Comparison of ENCODE assay signal across 13 cellular contexts in the genomic region with DNA sequence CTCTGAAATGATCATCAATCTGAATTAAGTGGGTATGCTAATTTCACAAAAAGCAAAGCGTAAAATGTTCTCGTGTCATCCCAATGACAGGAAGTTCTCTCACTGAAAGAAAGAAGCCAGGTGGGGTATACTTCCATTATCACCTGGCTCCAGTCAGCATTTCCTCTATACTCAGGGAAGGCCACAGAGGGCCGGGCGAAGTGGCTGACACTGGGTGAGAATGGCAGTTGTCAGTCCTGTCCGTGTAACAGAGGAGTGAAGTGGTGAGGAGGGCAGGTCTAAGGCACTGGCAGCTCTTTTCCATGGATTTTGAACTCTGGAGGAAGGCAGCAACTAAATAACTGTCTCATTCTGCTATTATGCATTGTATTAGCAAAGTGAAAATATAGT.
DNase-seq lines count a peak whose midpoint lies in the region; ATAC-seq, FAIRE-seq and TF ChIP-seq lines count a peak whose summit lies in the region.
"Had no signal": no experiment of that assay in that cellular context is flagged by ENCODE, and none has a peak within 500 bp of the region (broad histone marks: within the 10 kb centered on the region; RNA-seq: fewer than 3 reads in every experiment).

No MANE protein-coding gene starts in this region.

- no peak for TF ChIP-seq POLR2A in suprapubic skin (IDR thresholded peaks at IDR 0.05)

- CTCF ChIA-PET in activated CD4-positive, alpha-beta T cell treated with anti-CD3 and anti-CD28 coated beads, Interleukin-2, amount 10 ng/mL, durations not matched to agents 7 days and 5 days (lab: Charles Lee): interaction anchor here (0.8 to 2.4 kb wide), 3 partner anchors 13 to 24 kb away, joined by 3 to 13 read pairs (median 3); no protein-coding TSS in a partner anchor

- no peaks in the 10 kb centered on the region for H4K20me1 ChIP-seq in keratinocyte (ENCODE audit: control insufficient read depth, extremely low read depth, insufficient read depth, low read length)

- H3K27me3 ChIP-seq in keratinocyte (ENCODE audit: control insufficient read depth, extremely low read depth, insufficient read depth, low read length) (no peaks in the 10 kb centered on the region), suprapubic skin (no peaks in the 10 kb centered on the region)

- H3K9me3 ChIP-seq in keratinocyte (ENCODE audit: control insufficient read depth, low read depth, low read length): no peaks in the 10 kb centered on the region
- H3K9me3 ChIP-seq in suprapubic skin: no peaks in the 10 kb centered on the region
- H3K9me3 ChIP-seq: mucosa of descending colon had no signal

- H3K4me3 Mint-ChIP-seq in activated CD4-positive, alpha-beta T cell treated with anti-CD3 and anti-CD28 coated beads, Interleukin-2, amount 10 ng/mL, durations not matched to agents 7 days and 5 days: no peak overlapping the region

- no peak for FAIRE-seq in keratinocyte (lab: Jason Lieb, UNC)
- FAIRE-seq: GM18507 had no signal

- no peaks in the 10 kb centered on the region for H3K79me2 ChIP-seq in keratinocyte (ENCODE audit: control insufficient read depth, insufficient read depth, low read length)

- H3K36me3 Mint-ChIP-seq in activated CD4-positive, alpha-beta T cell treated with anti-CD3 and anti-CD28 coated beads, Interleukin-2, amount 10 ng/mL, durations not matched to agents 7 days and 5 days (ENCODE audit: low read depth): peaks cover 79% of the 10 kb centered on the region

- no peak for TF ChIP-seq CTCF in keratinocyte (optimal IDR thresholded peaks at IDR 0.05 in 1 of 3, IDR thresholded peaks at IDR 0.05 in 1 of 3, conservative IDR thresholded peaks at IDR 0.05 in 1 of 3; ENCODE audit: extremely low read depth in 1 of 3, insufficient read depth in 2 of 3, low read length in 3 of 3)
- TF ChIP-seq CTCF in suprapubic skin (IDR thresholded peaks at IDR 0.05): no peak

- 94% methylated on average over 5 of the region's 5 CpGs for WGBS in suprapubic skin

- DNase-seq in NCI-H146 (lab: John Stamatoyannopoulos, UW) (peak; percentile 10), NCI-H146 treated with DMSO at 0.1 percent for 48 hours (lab: John Stamatoyannopoulos, UW; ENCODE audit: unreplicated experiment) (no peak), keratinocyte (ENCODE audit: low read depth, low spot score) (no peak), suprapubic skin (ENCODE audit: low spot score in 2 of 2) (no peak), retina (no peak)
- DNase-seq in activated CD4-positive, alpha-beta T cell treated with anti-CD3 and anti-CD28 coated beads, Interleukin-2, amount 10 ng/mL, durations not matched to agents 7 days and 5 days: no peak
- DNase-seq: mucosa of descending colon; NCI-H2029 treated with DMSO at 0.1 percent for 48 hours; stimulated activated naive CD4-positive, alpha-beta T cell had no signal

- H3K4me3 ChIP-seq in keratinocyte (ENCODE audit: control insufficient read depth in 2 of 3, extremely low read depth in 1 of 3, insufficient read depth in 2 of 3, low read depth in 1 of 3, low read length in 3 of 3): no peak overlapping the region
- no peak overlapping the region for H3K4me3 ChIP-seq in suprapubic skin
- H3K4me3 ChIP-seq: mucosa of descending colon had no signal

- H3K4me1 ChIP-seq in keratinocyte (ENCODE audit: control insufficient read depth, extremely low read depth, insufficient read depth, low read length) (peaks cover 64% of the 10 kb centered on the region), suprapubic skin (peaks cover 19% of the 10 kb centered on the region)

- no peaks in the 10 kb centered on the region for H3K27me3 Mint-ChIP-seq in activated CD4-positive, alpha-beta T cell treated with anti-CD3 and anti-CD28 coated beads, Interleukin-2, amount 10 ng/mL, durations not matched to agents 7 days and 5 days

- no peak for ATAC-seq in SK-N-SH treated with all-trans-retinoic acid at 6 μM for 48 hours
- ATAC-seq in HG03108 (IDR thresholded peaks at IDR 0.05; ENCODE audit: unreplicated experiment): no peak

- no peak for TF ChIP-seq EP300 in suprapubic skin (IDR thresholded peaks at IDR 0.05)

- POLR2A ChIA-PET in activated CD4-positive, alpha-beta T cell treated with anti-CD3 and anti-CD28 coated beads, Interleukin-2, amount 10 ng/mL, durations not matched to agents 7 days and 5 days (lab: Charles Lee): no interaction called here

- H3K4me2 ChIP-seq in keratinocyte (ENCODE audit: control insufficient read depth, extremely low read depth, insufficient read depth, low read depth, low read length): peak overlapping the region; percentile 57

- H3K9me1 ChIP-seq in keratinocyte (ENCODE audit: control insufficient read depth, extremely low read depth, insufficient read depth, low read length): peaks cover 3% of the 10 kb centered on the region

- no peak overlapping the region for H2AFZ ChIP-seq in keratinocyte (ENCODE audit: control insufficient read depth, low read length)

- H3K36me3 ChIP-seq in keratinocyte (ENCODE audit: control insufficient read depth in 2 of 2, extremely low read depth in 1 of 2, insufficient read depth in 2 of 2, low read length in 2 of 2) (peaks cover 32 to 61% of the 10 kb centered on the region in 2 experiments), suprapubic skin (peaks cover 83% of the 10 kb centered on the region)

- no peaks in the 10 kb centered on the region for H3K9me3 Mint-ChIP-seq in activated CD4-positive, alpha-beta T cell treated with anti-CD3 and anti-CD28 coated beads, Interleukin-2, amount 10 ng/mL, durations not matched to agents 7 days and 5 days

- H3K27ac Mint-ChIP-seq in activated CD4-positive, alpha-beta T cell treated with anti-CD3 and anti-CD28 coated beads, Interleukin-2, amount 10 ng/mL, durations not matched to agents 7 days and 5 days: no peak overlapping the region

- peak overlapping the region; percentile 4 for H3K9ac ChIP-seq in keratinocyte (ENCODE audit: control insufficient read depth, extremely low read depth, insufficient read depth, low read length)

- H3K27ac ChIP-seq in keratinocyte (ENCODE audit: control insufficient read depth, insufficient read depth, low read length): peak overlapping the region; percentile 81
- peak overlapping the region; percentile 26 for H3K27ac ChIP-seq in suprapubic skin
- H3K27ac ChIP-seq: 22Rv1 had no signal

- H3K4me1 Mint-ChIP-seq in activated CD4-positive, alpha-beta T cell treated with anti-CD3 and anti-CD28 coated beads, Interleukin-2, amount 10 ng/mL, durations not matched to agents 7 days and 5 days: peaks cover 29% of the 10 kb centered on the region

- dilution Hi-C loops in keratinocyte (cut with MboI; ENCODE audit: extremely low pct_ligation_motif_present, low sequenced_read_pairs): no loop called here

TF ChIP-seq in SK-N-SH treated with all-trans-retinoic acid at 6 μM for 48 hours, 23 proteins besides CTCF, POLR2A, EP300 and RAD21 (continues in another document):
- TF ChIP-seq, protein P1, sequence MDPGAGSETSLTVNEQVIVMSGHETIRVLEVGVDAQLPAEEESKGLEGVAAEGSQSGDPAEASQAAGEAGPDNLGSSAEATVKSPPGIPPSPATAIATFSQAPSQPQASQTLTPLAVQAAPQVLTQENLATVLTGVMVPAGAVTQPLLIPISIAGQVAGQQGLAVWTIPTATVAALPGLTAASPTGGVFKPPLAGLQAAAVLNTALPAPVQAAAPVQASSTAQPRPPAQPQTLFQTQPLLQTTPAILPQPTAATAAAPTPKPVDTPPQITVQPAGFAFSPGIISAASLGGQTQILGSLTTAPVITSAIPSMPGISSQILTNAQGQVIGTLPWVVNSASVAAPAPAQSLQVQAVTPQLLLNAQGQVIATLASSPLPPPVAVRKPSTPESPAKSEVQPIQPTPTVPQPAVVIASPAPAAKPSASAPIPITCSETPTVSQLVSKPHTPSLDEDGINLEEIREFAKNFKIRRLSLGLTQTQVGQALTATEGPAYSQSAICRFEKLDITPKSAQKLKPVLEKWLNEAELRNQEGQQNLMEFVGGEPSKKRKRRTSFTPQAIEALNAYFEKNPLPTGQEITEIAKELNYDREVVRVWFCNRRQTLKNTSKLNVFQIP (CRISPR knock-in tag; IDR thresholded peaks at IDR 0.05; ENCODE audit: borderline replicate concordance, low read depth): no peak
- TF ChIP-seq, protein P2, sequence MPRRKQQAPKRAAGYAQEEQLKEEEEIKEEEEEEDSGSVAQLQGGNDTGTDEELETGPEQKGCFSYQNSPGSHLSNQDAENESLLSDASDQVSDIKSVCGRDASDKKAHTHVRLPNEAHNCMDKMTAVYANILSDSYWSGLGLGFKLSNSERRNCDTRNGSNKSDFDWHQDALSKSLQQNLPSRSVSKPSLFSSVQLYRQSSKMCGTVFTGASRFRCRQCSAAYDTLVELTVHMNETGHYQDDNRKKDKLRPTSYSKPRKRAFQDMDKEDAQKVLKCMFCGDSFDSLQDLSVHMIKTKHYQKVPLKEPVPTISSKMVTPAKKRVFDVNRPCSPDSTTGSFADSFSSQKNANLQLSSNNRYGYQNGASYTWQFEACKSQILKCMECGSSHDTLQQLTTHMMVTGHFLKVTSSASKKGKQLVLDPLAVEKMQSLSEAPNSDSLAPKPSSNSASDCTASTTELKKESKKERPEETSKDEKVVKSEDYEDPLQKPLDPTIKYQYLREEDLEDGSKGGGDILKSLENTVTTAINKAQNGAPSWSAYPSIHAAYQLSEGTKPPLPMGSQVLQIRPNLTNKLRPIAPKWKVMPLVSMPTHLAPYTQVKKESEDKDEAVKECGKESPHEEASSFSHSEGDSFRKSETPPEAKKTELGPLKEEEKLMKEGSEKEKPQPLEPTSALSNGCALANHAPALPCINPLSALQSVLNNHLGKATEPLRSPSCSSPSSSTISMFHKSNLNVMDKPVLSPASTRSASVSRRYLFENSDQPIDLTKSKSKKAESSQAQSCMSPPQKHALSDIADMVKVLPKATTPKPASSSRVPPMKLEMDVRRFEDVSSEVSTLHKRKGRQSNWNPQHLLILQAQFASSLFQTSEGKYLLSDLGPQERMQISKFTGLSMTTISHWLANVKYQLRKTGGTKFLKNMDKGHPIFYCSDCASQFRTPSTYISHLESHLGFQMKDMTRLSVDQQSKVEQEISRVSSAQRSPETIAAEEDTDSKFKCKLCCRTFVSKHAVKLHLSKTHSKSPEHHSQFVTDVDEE (CRISPR knock-in tag; IDR thresholded peaks at IDR 0.05): no peak
- TF ChIP-seq, protein P3, sequence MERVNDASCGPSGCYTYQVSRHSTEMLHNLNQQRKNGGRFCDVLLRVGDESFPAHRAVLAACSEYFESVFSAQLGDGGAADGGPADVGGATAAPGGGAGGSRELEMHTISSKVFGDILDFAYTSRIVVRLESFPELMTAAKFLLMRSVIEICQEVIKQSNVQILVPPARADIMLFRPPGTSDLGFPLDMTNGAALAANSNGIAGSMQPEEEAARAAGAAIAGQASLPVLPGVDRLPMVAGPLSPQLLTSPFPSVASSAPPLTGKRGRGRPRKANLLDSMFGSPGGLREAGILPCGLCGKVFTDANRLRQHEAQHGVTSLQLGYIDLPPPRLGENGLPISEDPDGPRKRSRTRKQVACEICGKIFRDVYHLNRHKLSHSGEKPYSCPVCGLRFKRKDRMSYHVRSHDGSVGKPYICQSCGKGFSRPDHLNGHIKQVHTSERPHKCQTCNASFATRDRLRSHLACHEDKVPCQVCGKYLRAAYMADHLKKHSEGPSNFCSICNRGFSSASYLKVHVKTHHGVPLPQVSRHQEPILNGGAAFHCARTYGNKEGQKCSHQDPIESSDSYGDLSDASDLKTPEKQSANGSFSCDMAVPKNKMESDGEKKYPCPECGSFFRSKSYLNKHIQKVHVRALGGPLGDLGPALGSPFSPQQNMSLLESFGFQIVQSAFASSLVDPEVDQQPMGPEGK (CRISPR knock-in tag; IDR thresholded peaks at IDR 0.05; ENCODE audit: borderline replicate concordance): no peak
